Comparison of ENCODE assay signal across 25 cellular contexts in genomic region chr10:82463165-82463564, GRCh38.
DNase-seq lines count a peak whose midpoint lies in the region; ATAC-seq and FAIRE-seq lines count a peak whose summit lies in the region.
"Had no signal": no experiment of that assay in that cellular context is flagged by ENCODE, and none has a peak within 500 bp of the region (broad histone marks: within the 10 kb centered on the region; RNA-seq: fewer than 3 reads in every experiment).

No MANE protein-coding gene starts in this region.

- no peak overlapping the region for H3K23ac ChIP-seq in mesenchymal stem cell (ENCODE audit: low read length in 2 of 2)

- H2BK12ac ChIP-seq in mesenchymal stem cell (ENCODE audit: low read length in 2 of 2): no peak overlapping the region

- no peak overlapping the region for H2BK15ac ChIP-seq in mesenchymal stem cell (ENCODE audit: low read depth, poor library complexity, severe bottlenecking)

- no peak overlapping the region for H3K27ac ChIP-seq in mesenchymal stem cell (ENCODE audit: low read length, poor library complexity, severe bottlenecking)
- H3K27ac ChIP-seq: GM23248, HL-60 had no signal

- no peaks in the 10 kb centered on the region for H3K27me3 ChIP-seq in mesenchymal stem cell (ENCODE audit: control insufficient read depth in 1 of 2, insufficient read depth in 1 of 2, low read length in 2 of 2)
- H3K27me3 ChIP-seq: BE2C, MG63 had no signal

- H2AFZ ChIP-seq in mesenchymal stem cell (ENCODE audit: low read depth, low read length): no peak overlapping the region
- H2AFZ ChIP-seq: GM23248 had no signal

- DNase-seq in COLO668 (lab: John Stamatoyannopoulos, UW; ENCODE audit: unreplicated experiment): peak; percentile 10
- DNase-seq in NCI-H1694 (lab: John Stamatoyannopoulos, UW): peak; percentile 46
- DNase-seq in NCI-H524 treated with DMSO at 0.1 percent for 48 hours (lab: John Stamatoyannopoulos, UW): peak; percentile 24
- DNase-seq in mesenchymal stem cell: no peak
- no peak for DNase-seq in epidermal melanocyte (ENCODE audit: insufficient read length, low spot score)
- DNase-seq in GM19239 (ENCODE audit: insufficient read length, low spot score): no peak
- DNase-seq: BE2C; COR-L47; DMS 273 treated with DMSO at 0.1 percent for 48 hours; GM23248; H9; MG63; NCI-H1048; NCI-H146; NCI-H2081; NCI-H2227 treated with DMSO at 0.1 percent for 48 hours; NK-92 treated with Interleukin-12 subunit alpha and Interleukin-12 subunit beta, amount 100 ng/mL, for 24 hours; SIG-M5; SK-N-SH had no signal

- FAIRE-seq in GM19239 (lab: Jason Lieb, UNC): no peak
- FAIRE-seq: GM12891, HepG2, K562 had no signal

- H4K91ac ChIP-seq in mesenchymal stem cell (ENCODE audit: low read length): no peak overlapping the region

- no peak overlapping the region for H3K4me3 ChIP-seq in mesenchymal stem cell (ENCODE audit: insufficient read depth in 1 of 2, low read depth in 1 of 2, low read length in 2 of 2)
- H3K4me3 ChIP-seq: GM23248, K562, MG63 had no signal

- H3K4me2 ChIP-seq in mesenchymal stem cell (ENCODE audit: low read length, poor library complexity, severe bottlenecking): no peak overlapping the region
- H3K4me2 ChIP-seq: SK-N-SH had no signal

- no peak overlapping the region for H2BK120ac ChIP-seq in mesenchymal stem cell (ENCODE audit: low read depth, low read length)

- H3K79me1 ChIP-seq in mesenchymal stem cell (replicated peaks; ENCODE audit: low read length, poor library complexity, severe bottlenecking): no peaks in the 10 kb centered on the region

- ATAC-seq in esophagus mucosa: peak; percentile 70
- ATAC-seq: HepG2, K562, Panc1 had no signal

- no peaks in the 10 kb centered on the region for H3K9me3 ChIP-seq in mesenchymal stem cell (ENCODE audit: control insufficient read depth, low read length)
- H3K9me3 ChIP-seq: BE2C, MG63, SK-N-SH had no signal

- H3K4me1 ChIP-seq in mesenchymal stem cell (ENCODE audit: control insufficient read depth, insufficient read depth, low read depth, low read length): no peaks in the 10 kb centered on the region

- H3K36me3 ChIP-seq in mesenchymal stem cell (ENCODE audit: control insufficient read depth in 1 of 2, insufficient read depth in 2 of 2, low read depth in 1 of 2, low read length in 2 of 2): no peaks in the 10 kb centered on the region
- H3K36me3 ChIP-seq: BE2C, MG63 had no signal

- no peak overlapping the region for H2AK5ac ChIP-seq in mesenchymal stem cell (ENCODE audit: low read length, severe bottlenecking)

- H3K9ac ChIP-seq in mesenchymal stem cell (ENCODE audit: low read length): no peak overlapping the region
- H3K9ac ChIP-seq: GM23248, SK-N-SH had no signal

- H3K18ac ChIP-seq in mesenchymal stem cell (ENCODE audit: low read depth in 1 of 2, low read length in 2 of 2): no peak overlapping the region

- no peak overlapping the region for H4K8ac ChIP-seq in mesenchymal stem cell (ENCODE audit: low read length)

- no peak overlapping the region for H3K14ac ChIP-seq in mesenchymal stem cell (ENCODE audit: low read length in 2 of 2)

- H2BK5ac ChIP-seq in mesenchymal stem cell (ENCODE audit: low read depth, low read length, poor library complexity, severe bottlenecking): no peak overlapping the region

- no peak overlapping the region for H3K4ac ChIP-seq in mesenchymal stem cell (ENCODE audit: low read depth in 1 of 2, low read length in 2 of 2)

- 83% methylated on average over 2 of the region's 2 CpGs for WGBS in mesenchymal stem cell

Comparison
In these comparisons a context has a peak if more than half of its experiments do, and no peak if none do; other contexts are left out.
1. DNase-seq: peak in COLO668 (single experiment), NCI-H1694 (single experiment) and NCI-H524 treated with DMSO at 0.1 percent for 48 hours (single experiment); none in mesenchymal stem cell (single experiment), epidermal melanocyte (single experiment) and GM19239 (single experiment).